In the genomic region with DNA sequence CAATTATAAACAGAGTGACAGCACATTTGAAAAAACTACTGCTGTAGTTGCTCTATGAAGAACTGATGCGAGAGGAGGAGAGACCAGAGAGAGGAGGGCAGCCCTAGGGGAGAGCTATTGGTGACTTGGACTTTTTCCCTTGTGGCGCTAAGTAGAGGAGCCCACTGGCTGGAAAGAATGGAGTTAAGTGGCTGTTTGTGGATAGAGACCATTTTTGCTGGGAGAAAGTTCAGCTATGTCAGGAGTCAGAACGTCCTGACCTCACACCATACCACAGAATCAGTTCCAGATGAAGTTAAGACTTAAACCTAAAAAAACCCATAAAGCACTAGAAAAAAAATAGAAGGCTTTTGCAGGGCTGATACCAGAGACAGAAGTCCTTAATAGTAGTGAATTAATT, we compare ENCODE assay signal across 9 cellular contexts. TPM values are rescaled to one million over a fixed set of nuclear protein-coding genes. Genes with fewer than 3 reads are reported as not detected.
DNase-seq lines count a peak whose midpoint lies in the region; ATAC-seq and TF ChIP-seq lines count a peak whose summit lies in the region.
"Had no signal": no experiment of that assay in that cellular context is flagged by ENCODE, and none has a peak within 500 bp of the region (broad histone marks: within the 10 kb centered on the region; RNA-seq: fewer than 3 reads in every experiment).

No MANE protein-coding gene starts in this region.

- no peak for ATAC-seq in RWPE2 (ENCODE audit: low read depth)
- ATAC-seq in HG03095 (IDR thresholded peaks at IDR 0.05; ENCODE audit: unreplicated experiment): no peak

- peak overlapping the region; percentile 84 for H3K27ac ChIP-seq in RWPE2 (ENCODE audit: poor library complexity, severe bottlenecking)
- peak overlapping the region; percentile 38 to 100 (median 99) for H3K27ac ChIP-seq in esophagus squamous epithelium

- no peaks in the 10 kb centered on the region for H3K9me3 ChIP-seq in RWPE2 (ENCODE audit: severe bottlenecking)
- H3K9me3 ChIP-seq in esophagus squamous epithelium: no peaks in the 10 kb centered on the region

- TF ChIP-seq CTCF in RWPE2 (IDR thresholded peaks at IDR 0.05; ENCODE audit: poor library complexity, severe bottlenecking) (no peak), esophagus squamous epithelium (IDR thresholded peaks at IDR 0.05) (no peak), retinal pigment epithelial cell (conservative IDR thresholded peaks at IDR 0.05; ENCODE audit: low read depth, low read length) (no peak)

- TF ChIP-seq POLR2A in esophagus squamous epithelium (IDR thresholded peaks at IDR 0.05): no peak

- intact Hi-C loops in esophagus squamous epithelium (cut with DNase I): no loop called here

- 22 to 34% methylated on average over 3 of the region's 3 CpGs for WGBS in esophagus squamous epithelium, 2 donors

- H3K36me3 ChIP-seq in RWPE2 (ENCODE audit: low read depth) (peaks cover 16% of the 10 kb centered on the region), esophagus squamous epithelium (peaks cover 0 to 17% (median 0%) of the 10 kb centered on the region in 3 donors)

- H3K4me1 ChIP-seq in RWPE2 (ENCODE audit: insufficient read depth, poor library complexity, severe bottlenecking) (peaks cover 14% of the 10 kb centered on the region), esophagus squamous epithelium (peaks cover 22 to 85% (median 42%) of the 10 kb centered on the region in 3 donors)

- H3K4me3 ChIP-seq in GM08714 (ENCODE audit: low read length): peak overlapping the region; percentile 69
- peak overlapping the region; percentile 72 for H3K4me3 ChIP-seq in RWPE2 (ENCODE audit: severe bottlenecking)
- peak overlapping the region; percentile 48 to 89 (median 70) for H3K4me3 ChIP-seq in esophagus squamous epithelium
- peak overlapping the region; percentile 82 for H3K4me3 ChIP-seq in retinal pigment epithelial cell (ENCODE audit: low read length)

- H3K27me3 ChIP-seq in RWPE2 (ENCODE audit: insufficient read depth, poor library complexity, severe bottlenecking): no peaks in the 10 kb centered on the region
- H3K27me3 ChIP-seq in esophagus squamous epithelium: no peaks in the 10 kb centered on the region

- no peak for DNase-seq in RWPE2 (ENCODE audit: low spot score)
- DNase-seq in esophagus squamous epithelium (lab: John Stamatoyannopoulos, UW): no peak
- no peak for DNase-seq in retinal pigment epithelial cell (ENCODE audit: low read depth)
- no peak for DNase-seq in NCI-H510A treated with DMSO at 0.1 percent for 48 hours (lab: John Stamatoyannopoulos, UW)
- no peak for DNase-seq in NCI-H82 treated with DMSO at 0.1 percent for 48 hours (lab: John Stamatoyannopoulos, UW; ENCODE audit: unreplicated experiment)
- DNase-seq in NOMO-1 (lab: John Stamatoyannopoulos, UW; ENCODE audit: unreplicated experiment in 2 of 2): no peak
- DNase-seq: midbrain had no signal

RNA-seq across cellular contexts. Expression of a gene that starts 2.0 kb away (rescaled TPM):
- total RNA-seq in esophagus squamous epithelium: 10 to 100 TPM; 59.3 to 94.9 (median 78.2) TPM

RNA-seq across cellular contexts. Expression of a gene that starts 4.9 kb away (rescaled TPM):
- total RNA-seq in esophagus squamous epithelium: not detected

RNA-seq across cellular contexts. Expression of a gene that starts 6.8 kb away (rescaled TPM):
- total RNA-seq in esophagus squamous epithelium: 10 to 100 TPM; 13.4 to 35.1 (median 28.5) TPM

RNA-seq across cellular contexts. Expression of a gene that starts 41.3 kb away (rescaled TPM):
- 1 to 10 TPM; 2.4 to 7.2 (median 4.6) TPM for total RNA-seq in esophagus squamous epithelium

RNA-seq across cellular contexts. Expression of a gene that starts 46.9 kb away (rescaled TPM):
- 10 to 100 TPM in 1 of 4 donors, 1 to 10 TPM in 3; 2.7 to 18.1 (median 6.1) TPM for total RNA-seq in esophagus squamous epithelium
